In genomic region chr6:6091608-6092002, GRCh38 we compare ENCODE assay signal across 26 cellular contexts.
"Had no signal": no experiment of that assay in that cellular context is flagged by ENCODE, and none has a peak within 500 bp of the region (broad histone marks: within the 10 kb centered on the region; RNA-seq: fewer than 3 reads in every experiment).

No MANE protein-coding gene starts in this region.

- H3K4me3 Mint-ChIP-seq: activated CD4-positive, alpha-beta T cell treated with anti-CD3 and anti-CD28 coated beads, Interleukin-2, amount 10 ng/mL, durations not matched to agents 7 days and 5 days; activated naive CD8-positive, alpha-beta T cell treated with anti-CD3 and anti-CD28 coated beads, Interleukin-2, amount 10 ng/mL, durations not matched to agents 7 days and 5 days; activated T-cell treated with anti-CD3 and anti-CD28 coated beads, Interleukin-2, amount 50 U/mL, for 24 hours; effector memory CD8-positive, alpha-beta T cell; naive thymus-derived CD8-positive, alpha-beta T cell; neural progenitor cell had no signal

- H3K27ac ChIP-seq: colonic mucosa, dorsolateral prefrontal cortex, left lung, neural progenitor cell, upper lobe of left lung, WERI-Rb-1 had no signal

- H3K4me3 ChIP-seq: colonic mucosa, dorsolateral prefrontal cortex, left lung, lung, neural progenitor cell, smooth muscle cell, upper lobe of left lung had no signal

- H3K4me1 ChIP-seq: colonic mucosa, left lung, neural progenitor cell, upper lobe of left lung had no signal

- H3K36me3 ChIP-seq: colonic mucosa, left lung, neural progenitor cell, upper lobe of left lung, WERI-Rb-1 had no signal

- H3K4me1 Mint-ChIP-seq: activated CD4-positive, alpha-beta T cell treated with anti-CD3 and anti-CD28 coated beads, Interleukin-2, amount 10 ng/mL, durations not matched to agents 7 days and 5 days; naive thymus-derived CD8-positive, alpha-beta T cell; neural progenitor cell had no signal

- H3K9me3 Mint-ChIP-seq: activated CD4-positive, alpha-beta T cell treated with anti-CD3 and anti-CD28 coated beads, Interleukin-2, amount 10 ng/mL, durations not matched to agents 7 days and 5 days; activated naive CD8-positive, alpha-beta T cell treated with anti-CD3 and anti-CD28 coated beads, Interleukin-2, amount 10 ng/mL, durations not matched to agents 7 days and 5 days; activated T-cell treated with anti-CD3 and anti-CD28 coated beads, Interleukin-2, amount 50 U/mL, for 24 hours; effector memory CD8-positive, alpha-beta T cell; naive thymus-derived CD8-positive, alpha-beta T cell had no signal

- H3K27me3 ChIP-seq: colonic mucosa, left lung, neural progenitor cell, upper lobe of left lung had no signal

- ATAC-seq: effector memory CD8-positive, alpha-beta T cell; esophagus mucosa; left lung; naive thymus-derived CD8-positive, alpha-beta T cell; sciatic nerve had no signal

- H3K27ac Mint-ChIP-seq: activated CD4-positive, alpha-beta T cell treated with anti-CD3 and anti-CD28 coated beads, Interleukin-2, amount 10 ng/mL, durations not matched to agents 7 days and 5 days; activated naive CD8-positive, alpha-beta T cell treated with anti-CD3 and anti-CD28 coated beads, Interleukin-2, amount 10 ng/mL, durations not matched to agents 7 days and 5 days; activated T-cell treated with anti-CD3 and anti-CD28 coated beads, Interleukin-2, amount 50 U/mL, for 24 hours; effector memory CD8-positive, alpha-beta T cell; naive thymus-derived CD8-positive, alpha-beta T cell; neural progenitor cell had no signal

- DNase-seq: activated CD4-positive, alpha-beta T cell treated with anti-CD3 and anti-CD28 coated beads, Interleukin-2, amount 10 ng/mL, durations not matched to agents 7 days and 5 days; activated CD4-positive, CD25-positive, alpha-beta regulatory T cell treated with anti-CD3 and anti-CD28 coated beads, Interleukin-2, amount 50 U/mL, for 72 hours; activated naive CD4-positive, alpha-beta T cell treated with Interleukin-2 at 50 U/mL for 16 hours; activated naive CD8-positive, alpha-beta T cell treated with anti-CD3 and anti-CD28 coated beads, Interleukin-2, amount 10 ng/mL, durations not matched to agents 7 days and 5 days; activated T-cell treated with anti-CD3 and anti-CD28 coated beads, Interleukin-2, amount 50 U/mL, for 24 hours; amniotic stem cell; colonic mucosa; dorsolateral prefrontal cortex; effector memory CD8-positive, alpha-beta T cell; foreskin melanocyte; hippocampal formation; kidney glomerular epithelial cell; left lung; naive thymus-derived CD8-positive, alpha-beta T cell; posterior cingulate gyrus; stimulated activated CD4-positive, alpha-beta T cell treated with anti-CD3 and anti-CD28 coated beads, Interleukin-15, amount 100 ng/mL, for 24 hours; stimulated activated CD4-positive, alpha-beta T cell treated with anti-CD3 and anti-CD28 coated beads, Interleukin-2, amount 100 ng/mL, for 48 hours; stimulated activated CD8-positive, alpha-beta memory T cell treated with anti-CD3 and anti-CD28 coated beads, Interleukin-4, amount 100 ng/mL, for 48 hours; stimulated activated naive CD4-positive, alpha-beta T cell; upper lobe of left lung; WERI-Rb-1 had no signal

- H3K9me3 ChIP-seq: colonic mucosa, left lung, upper lobe of left lung had no signal

- H3K36me3 Mint-ChIP-seq: activated naive CD8-positive, alpha-beta T cell treated with anti-CD3 and anti-CD28 coated beads, Interleukin-2, amount 10 ng/mL, durations not matched to agents 7 days and 5 days; naive thymus-derived CD8-positive, alpha-beta T cell; neural progenitor cell had no signal
